Comparison of ENCODE assay signal across 1 cellular context in genomic region chr4:184821242-184821641, GRCh38.
TF ChIP-seq lines count a peak whose summit lies in the region.

No MANE protein-coding gene starts in this region.

TF ChIP-seq in HepG2, 621 proteins besides CTCF, POLR2A, EP300 and RAD21 (continued from another document):
- TF ChIP-seq, protein P1, sequence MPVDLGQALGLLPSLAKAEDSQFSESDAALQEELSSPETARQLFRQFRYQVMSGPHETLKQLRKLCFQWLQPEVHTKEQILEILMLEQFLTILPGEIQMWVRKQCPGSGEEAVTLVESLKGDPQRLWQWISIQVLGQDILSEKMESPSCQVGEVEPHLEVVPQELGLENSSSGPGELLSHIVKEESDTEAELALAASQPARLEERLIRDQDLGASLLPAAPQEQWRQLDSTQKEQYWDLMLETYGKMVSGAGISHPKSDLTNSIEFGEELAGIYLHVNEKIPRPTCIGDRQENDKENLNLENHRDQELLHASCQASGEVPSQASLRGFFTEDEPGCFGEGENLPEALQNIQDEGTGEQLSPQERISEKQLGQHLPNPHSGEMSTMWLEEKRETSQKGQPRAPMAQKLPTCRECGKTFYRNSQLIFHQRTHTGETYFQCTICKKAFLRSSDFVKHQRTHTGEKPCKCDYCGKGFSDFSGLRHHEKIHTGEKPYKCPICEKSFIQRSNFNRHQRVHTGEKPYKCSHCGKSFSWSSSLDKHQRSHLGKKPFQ (CRISPR knock-in tag; IDR thresholded peaks at IDR 0.05; ENCODE audit: insufficient replicate concordance), result no peak
- TF ChIP-seq ZNF543 (CRISPR knock-in tag; IDR thresholded peaks at IDR 0.05) (no peak), ATF7-NPFF (CRISPR knock-in tag; IDR thresholded peaks at IDR 0.05; ENCODE audit: low read depth) (no peak), FOXK1 (CRISPR knock-in tag; IDR thresholded peaks at IDR 0.05; ENCODE audit: borderline replicate concordance, low read depth) (no peak), ZNF3 (CRISPR knock-in tag; IDR thresholded peaks at IDR 0.05) (no peak), GABPA (IDR thresholded peaks at IDR 0.05; ENCODE audit: low read depth, low read length) (no peak), GABPA (CRISPR knock-in tag; IDR thresholded peaks at IDR 0.05; ENCODE audit: low read depth) (no peak), POLR2AphosphoS2 (IDR thresholded peaks at IDR 0.05; ENCODE audit: low read depth, low read length) (no peak), ZNF382 (CRISPR knock-in tag; IDR thresholded peaks at IDR 0.05; ENCODE audit: borderline replicate concordance) (no peak)
- TF ChIP-seq, protein P2, sequence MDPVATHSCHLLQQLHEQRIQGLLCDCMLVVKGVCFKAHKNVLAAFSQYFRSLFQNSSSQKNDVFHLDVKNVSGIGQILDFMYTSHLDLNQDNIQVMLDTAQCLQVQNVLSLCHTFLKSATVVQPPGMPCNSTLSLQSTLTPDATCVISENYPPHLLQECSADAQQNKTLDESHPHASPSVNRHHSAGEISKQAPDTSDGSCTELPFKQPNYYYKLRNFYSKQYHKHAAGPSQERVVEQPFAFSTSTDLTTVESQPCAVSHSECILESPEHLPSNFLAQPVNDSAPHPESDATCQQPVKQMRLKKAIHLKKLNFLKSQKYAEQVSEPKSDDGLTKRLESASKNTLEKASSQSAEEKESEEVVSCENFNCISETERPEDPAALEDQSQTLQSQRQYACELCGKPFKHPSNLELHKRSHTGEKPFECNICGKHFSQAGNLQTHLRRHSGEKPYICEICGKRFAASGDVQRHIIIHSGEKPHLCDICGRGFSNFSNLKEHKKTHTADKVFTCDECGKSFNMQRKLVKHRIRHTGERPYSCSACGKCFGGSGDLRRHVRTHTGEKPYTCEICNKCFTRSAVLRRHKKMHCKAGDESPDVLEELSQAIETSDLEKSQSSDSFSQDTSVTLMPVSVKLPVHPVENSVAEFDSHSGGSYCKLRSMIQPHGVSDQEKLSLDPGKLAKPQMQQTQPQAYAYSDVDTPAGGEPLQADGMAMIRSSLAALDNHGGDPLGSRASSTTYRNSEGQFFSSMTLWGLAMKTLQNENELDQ (CRISPR knock-in tag; IDR thresholded peaks at IDR 0.05; ENCODE audit: borderline replicate concordance), result no peak
- TF ChIP-seq, protein P3, sequence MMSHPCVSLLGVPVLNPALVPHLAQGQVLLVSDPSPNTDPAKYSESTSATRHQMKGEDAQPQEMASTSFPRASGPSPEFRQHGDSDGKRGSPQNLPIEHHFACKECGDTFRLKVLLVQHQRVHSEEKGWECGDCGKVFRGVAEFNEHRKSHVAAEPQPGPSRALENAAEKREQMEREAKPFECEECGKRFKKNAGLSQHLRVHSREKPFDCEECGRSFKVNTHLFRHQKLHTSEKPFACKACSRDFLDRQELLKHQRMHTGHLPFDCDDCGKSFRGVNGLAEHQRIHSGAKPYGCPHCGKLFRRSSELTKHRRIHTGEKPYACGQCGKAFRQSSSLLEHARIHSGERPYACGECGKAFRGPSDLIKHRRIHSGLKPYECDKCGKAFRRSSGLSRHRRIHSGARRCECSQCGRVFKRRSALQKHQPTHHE (CRISPR knock-in tag; IDR thresholded peaks at IDR 0.05; ENCODE audit: borderline replicate concordance), result no peak
- TF ChIP-seq, protein P4, sequence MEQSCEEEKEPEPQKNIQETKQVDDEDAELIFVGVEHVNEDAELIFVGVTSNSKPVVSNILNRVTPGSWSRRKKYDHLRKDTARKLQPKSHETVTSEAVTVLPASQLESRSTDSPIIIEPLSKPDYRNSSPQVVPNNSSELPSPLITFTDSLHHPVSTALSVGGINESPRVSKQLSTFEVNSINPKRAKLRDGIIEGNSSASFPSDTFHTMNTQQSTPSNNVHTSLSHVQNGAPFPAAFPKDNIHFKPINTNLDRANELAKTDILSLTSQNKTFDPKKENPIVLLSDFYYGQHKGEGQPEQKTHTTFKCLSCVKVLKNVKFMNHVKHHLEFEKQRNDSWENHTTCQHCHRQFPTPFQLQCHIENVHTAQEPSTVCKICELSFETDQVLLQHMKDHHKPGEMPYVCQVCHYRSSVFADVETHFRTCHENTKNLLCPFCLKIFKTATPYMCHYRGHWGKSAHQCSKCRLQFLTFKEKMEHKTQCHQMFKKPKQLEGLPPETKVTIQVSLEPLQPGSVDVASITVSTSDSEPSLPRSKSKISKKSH (CRISPR knock-in tag; IDR thresholded peaks at IDR 0.05; ENCODE audit: borderline replicate concordance), result no peak
- TF ChIP-seq, protein P5, sequence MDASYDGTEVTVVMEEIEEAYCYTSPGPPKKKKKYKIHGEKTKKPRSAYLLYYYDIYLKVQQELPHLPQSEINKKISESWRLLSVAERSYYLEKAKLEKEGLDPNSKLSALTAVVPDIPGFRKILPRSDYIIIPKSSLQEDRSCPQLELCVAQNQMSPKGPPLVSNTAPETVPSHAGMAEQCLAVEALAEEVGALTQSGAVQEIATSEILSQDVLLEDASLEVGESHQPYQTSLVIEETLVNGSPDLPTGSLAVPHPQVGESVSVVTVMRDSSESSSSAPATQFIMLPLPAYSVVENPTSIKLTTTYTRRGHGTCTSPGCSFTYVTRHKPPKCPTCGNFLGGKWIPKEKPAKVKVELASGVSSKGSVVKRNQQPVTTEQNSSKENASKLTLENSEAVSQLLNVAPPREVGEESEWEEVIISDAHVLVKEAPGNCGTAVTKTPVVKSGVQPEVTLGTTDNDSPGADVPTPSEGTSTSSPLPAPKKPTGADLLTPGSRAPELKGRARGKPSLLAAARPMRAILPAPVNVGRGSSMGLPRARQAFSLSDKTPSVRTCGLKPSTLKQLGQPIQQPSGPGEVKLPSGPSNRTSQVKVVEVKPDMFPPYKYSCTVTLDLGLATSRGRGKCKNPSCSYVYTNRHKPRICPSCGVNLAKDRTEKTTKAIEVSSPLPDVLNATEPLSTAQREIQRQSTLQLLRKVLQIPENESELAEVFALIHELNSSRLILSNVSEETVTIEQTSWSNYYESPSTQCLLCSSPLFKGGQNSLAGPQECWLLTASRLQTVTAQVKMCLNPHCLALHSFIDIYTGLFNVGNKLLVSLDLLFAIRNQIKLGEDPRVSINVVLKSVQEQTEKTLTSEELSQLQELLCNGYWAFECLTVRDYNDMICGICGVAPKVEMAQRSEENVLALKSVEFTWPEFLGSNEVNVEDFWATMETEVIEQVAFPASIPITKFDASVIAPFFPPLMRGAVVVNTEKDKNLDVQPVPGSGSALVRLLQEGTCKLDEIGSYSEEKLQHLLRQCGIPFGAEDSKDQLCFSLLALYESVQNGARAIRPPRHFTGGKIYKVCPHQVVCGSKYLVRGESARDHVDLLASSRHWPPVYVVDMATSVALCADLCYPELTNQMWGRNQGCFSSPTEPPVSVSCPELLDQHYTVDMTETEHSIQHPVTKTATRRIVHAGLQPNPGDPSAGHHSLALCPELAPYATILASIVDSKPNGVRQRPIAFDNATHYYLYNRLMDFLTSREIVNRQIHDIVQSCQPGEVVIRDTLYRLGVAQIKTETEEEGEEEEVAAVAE (CRISPR knock-in tag; IDR thresholded peaks at IDR 0.05; ENCODE audit: borderline replicate concordance), result no peak
- TF ChIP-seq, protein P6, sequence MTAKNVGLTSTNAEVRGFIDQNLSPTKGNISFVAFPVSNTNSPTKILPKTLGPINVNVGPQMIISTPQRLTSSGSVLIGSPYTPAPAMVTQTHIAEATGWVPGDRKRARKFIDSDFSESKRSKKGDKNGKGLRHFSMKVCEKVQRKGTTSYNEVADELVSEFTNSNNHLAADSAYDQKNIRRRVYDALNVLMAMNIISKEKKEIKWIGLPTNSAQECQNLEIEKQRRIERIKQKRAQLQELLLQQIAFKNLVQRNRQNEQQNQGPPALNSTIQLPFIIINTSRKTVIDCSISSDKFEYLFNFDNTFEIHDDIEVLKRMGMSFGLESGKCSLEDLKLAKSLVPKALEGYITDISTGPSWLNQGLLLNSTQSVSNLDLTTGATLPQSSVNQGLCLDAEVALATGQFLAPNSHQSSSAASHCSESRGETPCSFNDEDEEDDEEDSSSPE (CRISPR knock-in tag; IDR thresholded peaks at IDR 0.05), result no peak
